In the genomic region with DNA sequence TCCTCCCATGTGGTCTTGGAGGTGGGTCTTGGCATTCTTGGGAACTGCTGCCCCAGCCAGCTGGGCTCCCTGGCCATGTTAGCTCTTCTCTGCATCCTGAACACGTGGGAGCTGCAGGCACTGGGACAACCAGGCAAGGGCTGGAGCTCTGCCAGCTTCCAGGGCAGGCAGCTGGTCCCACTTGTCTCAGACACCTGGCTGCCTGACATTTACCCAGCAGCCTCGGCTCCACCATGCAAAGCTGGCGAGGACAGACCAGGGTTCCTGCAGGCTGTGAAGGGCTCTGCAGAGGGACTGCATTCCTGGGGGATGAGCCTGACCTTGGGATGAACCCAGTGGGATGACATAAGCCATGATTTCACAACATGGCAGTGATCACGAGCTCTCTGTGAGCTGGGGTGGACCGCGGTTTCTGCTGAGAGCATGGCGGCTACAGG, we compare ENCODE assay signal across 8 cellular contexts.
DNase-seq lines count a peak whose midpoint lies in the region; ATAC-seq and TF ChIP-seq lines count a peak whose summit lies in the region.

No MANE protein-coding gene starts in this region.

- H3F3A ChIP-seq in PC-3 (ENCODE audit: low read length, unreplicated experiment), result no peaks in the 10 kb centered on the region

- H3K4me1 ChIP-seq in SJCRH30 (peaks cover 47% of the 10 kb centered on the region), cardiac muscle cell (ENCODE audit: low read depth) (no peaks in the 10 kb centered on the region), sigmoid colon (peaks cover 0 to 9% (median 0%) of the 10 kb centered on the region in 4 donors), PC-3 (ENCODE audit: insufficient read depth, low read length) (no peaks in the 10 kb centered on the region)

- H2AFZ ChIP-seq in PC-3 (ENCODE audit: low read length), result no peak overlapping the region

- 58 to 64% methylated on average over 7 of the region's 7 CpGs for WGBS in sigmoid colon, 2 donors

- H3K36me3 ChIP-seq in SJCRH30 (no peaks in the 10 kb centered on the region), cardiac muscle cell (no peaks in the 10 kb centered on the region), sigmoid colon (no peaks in the 10 kb centered on the region), PC-3 (ENCODE audit: low read depth, low read length) (no peaks in the 10 kb centered on the region)

- POLR2A ChIA-PET in PC-3 (lab: Charles Lee; ENCODE audit: unreplicated experiment), result no interaction called here

- ATAC-seq in GM18873 (IDR thresholded peaks at IDR 0.05; ENCODE audit: low FRiP score, unreplicated experiment), result no peak
- no peak for ATAC-seq in GM18498 (IDR thresholded peaks at IDR 0.05; ENCODE audit: unreplicated experiment)
- ATAC-seq in PC-3, result no peak

- H3K27ac ChIP-seq in SJCRH30 (peak overlapping the region; percentile 88), cardiac muscle cell (no peak overlapping the region), sigmoid colon (peak overlapping the region in 1 of 4 donors; percentile 34), PC-3 (ENCODE audit: low read length) (no peak overlapping the region)

- no peak overlapping the region for H3K9ac ChIP-seq in PC-3 (ENCODE audit: low read length)

- DNase-seq in EL (peak; percentile 86), SJCRH30 (peak; percentile 100), cardiac muscle cell (ENCODE audit: low read depth in 1 of 2, low spot score in 1 of 2) (peak; percentile 3 to 94), sigmoid colon (peak; percentile 77), activated gamma-delta T cell treated with Interleukin-2 at 50 U/mL for 16 hours (no peak), PC-3 (no peak)

- H3K79me2 ChIP-seq in PC-3 (ENCODE audit: low read length), result no peaks in the 10 kb centered on the region

- H3K9me2 ChIP-seq in PC-3 (replicated peaks; ENCODE audit: low read length), result no peaks in the 10 kb centered on the region

- BruUV-seq in PC-3 (replicated peaks; lab: Mats Ljungman, UMichigan), result no TSS peak

- H3K4me2 ChIP-seq in PC-3 (ENCODE audit: low read length), result no peak overlapping the region

- H3K27me3 ChIP-seq in SJCRH30 (no peaks in the 10 kb centered on the region), cardiac muscle cell (no peaks in the 10 kb centered on the region), sigmoid colon (no peaks in the 10 kb centered on the region), PC-3 (ENCODE audit: low read length) (no peaks in the 10 kb centered on the region)

- TF ChIP-seq EP300 in sigmoid colon (IDR thresholded peaks at IDR 0.05), result no peak

- peaks cover 13% of the 10 kb centered on the region; the same call in 1 of the 2 replicates for H3K9me3 ChIP-seq in SJCRH30 (replicated peaks)
- no peaks in the 10 kb centered on the region for H3K9me3 ChIP-seq in cardiac muscle cell (ENCODE audit: low read depth)
- peaks cover 0 to 6% (median 0%) of the 10 kb centered on the region in 4 donors for H3K9me3 ChIP-seq in sigmoid colon
- H3K9me3 ChIP-seq in PC-3 (ENCODE audit: low read length), result 0 out of 2 replicates have a peak, but pooled peaks cover 4% of the 10 kb centered on the region

- intact Hi-C loops in sigmoid colon (cut with DNase I), result no loop called here
- intact Hi-C loops in PC-3 (cut with micrococcal nuclease), result no loop called here

- TF ChIP-seq POLR2A in sigmoid colon (IDR thresholded peaks at IDR 0.05), result no peak

- CTCF ChIA-PET in PC-3 (lab: Charles Lee), result no interaction called here

- H4K20me1 ChIP-seq in PC-3 (ENCODE audit: low read length), result no peaks in the 10 kb centered on the region

- no peak for TF ChIP-seq CTCF in cardiac muscle cell (IDR thresholded peaks at IDR 0.05; ENCODE audit: low read depth, low read length)
- no peak for TF ChIP-seq CTCF in sigmoid colon (IDR thresholded peaks at IDR 0.05)
- TF ChIP-seq CTCF in PC-3 (conservative IDR thresholded peaks at IDR 0.05; ENCODE audit: low read depth, low read length), result no peak

- H3K4me3 ChIP-seq in SJCRH30 (no peak overlapping the region), cardiac muscle cell (no peak overlapping the region), sigmoid colon (no peak overlapping the region), PC-3 (ENCODE audit: low read length) (no peak overlapping the region)

Comparison
In these comparisons a context has a peak if more than half of its experiments do, and no peak if none do; other contexts are left out.
1. DNase-seq: peak in EL (single experiment), SJCRH30 (2 of 2), cardiac muscle cell (2 of 2) and sigmoid colon (single experiment); none in activated gamma-delta T cell treated with Interleukin-2 at 50 U/mL for 16 hours (single experiment) and PC-3 (single experiment).